Comparison of ENCODE assay signal across 8 cellular contexts in genomic region chr4:139530833-139531427, GRCh38. TPM values are rescaled to one million over a fixed set of nuclear protein-coding genes. Genes with fewer than 3 reads are reported as not detected.
DNase-seq lines count a peak whose midpoint lies in the region; ATAC-seq and TF ChIP-seq lines count a peak whose summit lies in the region.

No MANE protein-coding gene starts in this region.

- H3K27me3 Mint-ChIP-seq in immature natural killer cell (ENCODE audit: low read depth in 3 of 3), result peaks cover 2% of the 10 kb centered on the region in 3 donors

- H3K9me3 ChIP-seq in ascending aorta, result no peaks in the 10 kb centered on the region

- H3K36me3 Mint-ChIP-seq in immature natural killer cell, result no peaks in the 10 kb centered on the region

- intact Hi-C loops in ascending aorta (cut with DNase I), result loop anchor here (5.0 kb wide), 1 partner anchor 79 kb away; the partner anchor contains the start of gene RAB33B

- H3K4me1 Mint-ChIP-seq in immature natural killer cell, result peaks cover 32 to 34% of the 10 kb centered on the region in 2 donors

- H3K4me3 ChIP-seq in ascending aorta, result no peak overlapping the region

- no peak overlapping the region for H3K27ac Mint-ChIP-seq in immature natural killer cell

- peaks cover 4 to 42% of the 10 kb centered on the region in 2 donors for H3K36me3 ChIP-seq in ascending aorta

- no peak overlapping the region for H3K4me3 Mint-ChIP-seq in immature natural killer cell

- TF ChIP-seq CTCF in ascending aorta (IDR thresholded peaks at IDR 0.05), result peak; percentile 13 to 61 (median 49)

- no peaks in the 10 kb centered on the region for H3K9me3 Mint-ChIP-seq in immature natural killer cell

- peaks cover 0 to 4% of the 10 kb centered on the region in 2 donors for H3K4me1 ChIP-seq in ascending aorta

- peak; percentile 58 for DNase-seq in DMS53 (lab: John Stamatoyannopoulos, UW)
- no peak for DNase-seq in DMS53 treated with DMSO at 0.1 percent for 48 hours (lab: John Stamatoyannopoulos, UW; ENCODE audit: unreplicated experiment)
- DNase-seq in T follicular helper cell (ENCODE audit: low read depth), result peak; percentile 37
- no peak for DNase-seq in ascending aorta (ENCODE audit: low spot score in 2 of 2)
- DNase-seq in immature natural killer cell, result peak; percentile 45 to 61 (median 50)
- DNase-seq in stimulated activated CD4-positive, alpha-beta T cell treated with anti-CD3 and anti-CD28 coated beads, Interleukin-2, amount 100 ng/mL, for 48 hours, result peak; percentile 44 to 60
- no peak for DNase-seq in putamen (ENCODE audit: low spot score)

- no peaks in the 10 kb centered on the region for H3K27me3 ChIP-seq in ascending aorta

- H3K27ac ChIP-seq in ascending aorta, result no peak overlapping the region

- peak; percentile 47 for ATAC-seq in HG03354 (IDR thresholded peaks at IDR 0.05; ENCODE audit: poor library complexity, severe bottlenecking, unreplicated experiment)

RNA-seq across cellular contexts. Expression of gene SETD7, which starts 25.1 kb away (rescaled TPM):
- total RNA-seq in ascending aorta, result 33.2 TPM
- polyA plus RNA-seq in immature natural killer cell, result under 1 TPM in 2 of 3 donors, not detected in 1; 0.10 to 0.39 TPM

Comparison
In these comparisons a context has a peak if more than half of its experiments do, and no peak if none do; other contexts are left out.
1. DNase-seq: peak in DMS53 (single experiment), T follicular helper cell (single experiment), immature natural killer cell (3 of 3) and stimulated activated CD4-positive, alpha-beta T cell treated with anti-CD3 and anti-CD28 coated beads, Interleukin-2, amount 100 ng/mL, for 48 hours (2 of 2); none in DMS53 treated with DMSO at 0.1 percent for 48 hours (single experiment), ascending aorta (0 of 2) and putamen (single experiment).